In the genomic region with DNA sequence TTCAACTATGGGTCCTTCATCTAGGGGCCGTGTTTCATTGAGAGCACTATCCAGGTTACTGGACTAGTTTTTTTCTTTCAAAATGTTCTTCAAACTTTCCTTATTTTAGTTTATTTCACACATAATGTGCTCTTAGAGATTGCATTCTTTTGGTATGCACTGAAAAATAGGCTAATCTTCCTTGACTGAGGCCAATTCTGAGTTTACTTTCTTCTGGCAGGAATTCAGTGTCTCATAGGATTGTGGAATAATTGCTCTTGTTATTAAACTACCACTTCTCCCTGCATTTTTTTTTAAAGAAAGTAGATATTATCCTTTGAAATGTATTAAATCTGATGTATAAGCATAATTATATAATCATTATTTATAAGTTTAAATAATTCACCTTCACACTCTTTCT, we compare ENCODE assay signal across 25 cellular contexts.
"Had no signal": no experiment of that assay in that cellular context is flagged by ENCODE, and none has a peak within 500 bp of the region (broad histone marks: within the 10 kb centered on the region; RNA-seq: fewer than 3 reads in every experiment).

No MANE protein-coding gene starts in this region.

- H3K4me3 Mint-ChIP-seq: activated T-cell treated with anti-CD3 and anti-CD28 coated beads, Interleukin-2, amount 50 U/mL, for 24 hours; activated T-helper 17 cell treated with anti-CD3 and anti-CD28 coated beads, Interleukin-2, amount 50 U/mL, for 72 hours; central memory CD8-positive, alpha-beta T cell; effector memory CD8-positive, alpha-beta T cell; mesothelial cell of epicardium; naive thymus-derived CD8-positive, alpha-beta T cell; stimulated activated naive CD8-positive, alpha-beta T cell treated with anti-CD3 and anti-CD28 coated beads, Interleukin-15, amount 100 ng/mL, for 72 hours; T-cell; T-helper 2 cell treated with Interferon-gamma antibody and Interleukin-4, amounts not matched to agents 5 μg/mL and 100 μg/mL, for 36 hours had no signal

- H3K27ac ChIP-seq: ascending aorta, colonic mucosa, suprapubic skin, vagina had no signal

- H3K36me3 Mint-ChIP-seq: activated naive CD4-positive, alpha-beta T cell treated with anti-CD3 and anti-CD28 coated beads, Interleukin-2, amount 50 U/mL, for 72 hours; naive thymus-derived CD8-positive, alpha-beta T cell; T-cell had no signal

- H3K4me1 ChIP-seq: ascending aorta, colonic mucosa had no signal

- H3K27me3 Mint-ChIP-seq: progenitor cell of endocrine pancreas had no signal

- H3K9me3 Mint-ChIP-seq: activated naive CD4-positive, alpha-beta T cell treated with anti-CD3 and anti-CD28 coated beads, Interleukin-2, amount 50 U/mL, for 72 hours; activated T-cell treated with anti-CD3 and anti-CD28 coated beads, Interleukin-2, amount 50 U/mL, for 24 hours; activated T-helper 17 cell treated with anti-CD3 and anti-CD28 coated beads, Interleukin-2, amount 50 U/mL, for 72 hours; central memory CD8-positive, alpha-beta T cell; effector memory CD8-positive, alpha-beta T cell; naive thymus-derived CD8-positive, alpha-beta T cell; stimulated activated naive CD8-positive, alpha-beta T cell treated with anti-CD3 and anti-CD28 coated beads, Interleukin-15, amount 100 ng/mL, for 72 hours; T-cell; T-helper 2 cell treated with Interferon-gamma antibody and Interleukin-4, amounts not matched to agents 5 μg/mL and 100 μg/mL, for 36 hours had no signal

- H3K36me3 ChIP-seq: ascending aorta, colonic mucosa, right atrium auricular region, suprapubic skin, vagina had no signal

- ATAC-seq: activated naive CD4-positive, alpha-beta T cell treated with anti-CD3 and anti-CD28 coated beads, Interleukin-2, amount 50 U/mL, for 72 hours; activated T-helper 17 cell treated with anti-CD3 and anti-CD28 coated beads, Interleukin-2, amount 50 U/mL, for 72 hours; effector memory CD8-positive, alpha-beta T cell; esophagus mucosa; left ventricle myocardium superior; naive thymus-derived CD8-positive, alpha-beta T cell; stimulated activated naive CD8-positive, alpha-beta T cell treated with anti-CD3 and anti-CD28 coated beads, Interleukin-15, amount 100 ng/mL, for 72 hours; T-cell had no signal

- H3K9me3 ChIP-seq: ascending aorta, colonic mucosa, right atrium auricular region, suprapubic skin, vagina had no signal

- H3K27ac Mint-ChIP-seq: activated naive CD4-positive, alpha-beta T cell treated with anti-CD3 and anti-CD28 coated beads, Interleukin-2, amount 50 U/mL, for 72 hours; activated T-cell treated with anti-CD3 and anti-CD28 coated beads, Interleukin-2, amount 50 U/mL, for 24 hours; activated T-helper 17 cell treated with anti-CD3 and anti-CD28 coated beads, Interleukin-2, amount 50 U/mL, for 72 hours; effector memory CD8-positive, alpha-beta T cell; mesothelial cell of epicardium; naive thymus-derived CD8-positive, alpha-beta T cell; progenitor cell of endocrine pancreas; stimulated activated naive CD8-positive, alpha-beta T cell treated with anti-CD3 and anti-CD28 coated beads, Interleukin-15, amount 100 ng/mL, for 72 hours; T-cell; T-helper 2 cell treated with Interferon-gamma antibody and Interleukin-4, amounts not matched to agents 5 μg/mL and 100 μg/mL, for 36 hours had no signal

- H3K4me1 Mint-ChIP-seq: activated T-helper 17 cell treated with anti-CD3 and anti-CD28 coated beads, Interleukin-2, amount 50 U/mL, for 72 hours; central memory CD8-positive, alpha-beta T cell; naive thymus-derived CD8-positive, alpha-beta T cell; stimulated activated naive CD8-positive, alpha-beta T cell treated with anti-CD3 and anti-CD28 coated beads, Interleukin-15, amount 100 ng/mL, for 72 hours; T-cell had no signal

- DNase-seq: activated CD4-positive, alpha-beta T cell treated with anti-CD3 and anti-CD28 coated beads for 1 hour; activated CD8-positive, alpha-beta memory T cell treated with anti-CD3 and anti-CD28 coated beads for 24 hours; activated CD8-positive, alpha-beta memory T cell treated with anti-CD3 and anti-CD28 coated beads, Interleukin-2, amount 50 U/mL, for 4 hours; activated T-cell treated with anti-CD3 and anti-CD28 coated beads, Interleukin-2, amount 50 U/mL, for 24 hours; colonic mucosa; dorsolateral prefrontal cortex; effector memory CD8-positive, alpha-beta T cell; left ventricle myocardium superior; mammary epithelial cell; naive thymus-derived CD8-positive, alpha-beta T cell; stimulated activated CD4-positive, alpha-beta T cell treated with anti-CD3 and anti-CD28 coated beads, Interleukin-1b, Interleukin-23, amount 100 ng/mL, for 48 hours; stimulated activated naive CD8-positive, alpha-beta T cell treated with anti-CD3 and anti-CD28 coated beads, Interleukin-15, amount 100 ng/mL, for 72 hours; T-cell; trophoblast cell had no signal

- H3K27me3 ChIP-seq: ascending aorta, colonic mucosa, dorsolateral prefrontal cortex, right atrium auricular region, suprapubic skin, vagina had no signal

- H3K4me3 ChIP-seq: ascending aorta, colonic mucosa, dorsolateral prefrontal cortex, right atrium auricular region, suprapubic skin, vagina had no signal
